ENCODE assay signal across 8 cellular contexts in genomic region chr19:13150919-13151604, GRCh38. TPM values are rescaled to one million over a fixed set of nuclear protein-coding genes. Genes with fewer than 3 reads are reported as not detected.
DNase-seq lines count a peak whose midpoint lies in the region; ATAC-seq and TF ChIP-seq lines count a peak whose summit lies in the region.

No MANE protein-coding gene starts in this region.

- no peak for DNase-seq in NT2/D1 (ENCODE audit: low read depth, low spot score)
- peak; percentile 35 to 48 (median 42) for DNase-seq in body of pancreas
- peak; percentile 68 for DNase-seq in left kidney (ENCODE audit: low read depth, low spot score)
- peak; percentile 21 for DNase-seq in stimulated activated naive B cell treated with anti-CD40 and anti-IgM and Interleukin-4, amounts not matched to agents 10 μg/mL and 1 μg/mL and 100 μg/mL, for 72 hours
- no peak for DNase-seq in NK-92 (lab: John Stamatoyannopoulos, UW; ENCODE audit: unreplicated experiment)
- DNase-seq in COLO829 (ENCODE audit: low spot score): no peak
- DNase-seq in AML-193 (lab: John Stamatoyannopoulos, UW): no peak

- intact Hi-C loops in body of pancreas (cut with DNase I): no loop called here

- 0% methylated on average over 27 to 33 of the region's 34 CpGs for WGBS in body of pancreas, 2 donors

- H3K4me1 Mint-ChIP-seq in stimulated activated naive B cell treated with anti-CD40 and anti-IgM and Interleukin-4, amounts not matched to agents 10 μg/mL and 1 μg/mL and 100 μg/mL, for 72 hours: peaks cover 33 to 63% of the 10 kb centered on the region in 2 donors

- peak overlapping the region; percentile 98 to 99 for H3K4me3 Mint-ChIP-seq in stimulated activated naive B cell treated with anti-CD40 and anti-IgM and Interleukin-4, amounts not matched to agents 10 μg/mL and 1 μg/mL and 100 μg/mL, for 72 hours

- H3K4me1 ChIP-seq in NT2/D1 (ENCODE audit: insufficient read depth, insufficient read length) (peaks cover 3% of the 10 kb centered on the region), body of pancreas (peaks cover 33% of the 10 kb centered on the region)

- H3K9me3 ChIP-seq in NT2/D1 (ENCODE audit: insufficient read depth, low read length): no peaks in the 10 kb centered on the region
- no peaks in the 10 kb centered on the region for H3K9me3 ChIP-seq in body of pancreas

- peak overlapping the region; percentile 89 for H3K4me3 ChIP-seq in GM08714 (ENCODE audit: low read length)
- peak overlapping the region; percentile 83 for H3K4me3 ChIP-seq in NT2/D1 (ENCODE audit: insufficient read length, low read depth)
- peak overlapping the region; percentile 43 to 68 for H3K4me3 ChIP-seq in body of pancreas

- H3K36me3 Mint-ChIP-seq in stimulated activated naive B cell treated with anti-CD40 and anti-IgM and Interleukin-4, amounts not matched to agents 10 μg/mL and 1 μg/mL and 100 μg/mL, for 72 hours: peaks cover 36 to 40% of the 10 kb centered on the region in 2 donors

- H3K9me3 Mint-ChIP-seq in stimulated activated naive B cell treated with anti-CD40 and anti-IgM and Interleukin-4, amounts not matched to agents 10 μg/mL and 1 μg/mL and 100 μg/mL, for 72 hours: no peaks in the 10 kb centered on the region

- no peak for ATAC-seq in body of pancreas
- ATAC-seq in stimulated activated naive B cell treated with anti-CD40 and anti-IgM and Interleukin-4, amounts not matched to agents 10 μg/mL and 1 μg/mL and 100 μg/mL, for 72 hours (replicated peaks): no peak

- peaks cover 0 to 4% of the 10 kb centered on the region in 2 donors for H3K27me3 Mint-ChIP-seq in stimulated activated naive B cell treated with anti-CD40 and anti-IgM and Interleukin-4, amounts not matched to agents 10 μg/mL and 1 μg/mL and 100 μg/mL, for 72 hours

- TF ChIP-seq POLR2A in body of pancreas (IDR thresholded peaks at IDR 0.05): no peak

- H3K27ac Mint-ChIP-seq in stimulated activated naive B cell treated with anti-CD40 and anti-IgM and Interleukin-4, amounts not matched to agents 10 μg/mL and 1 μg/mL and 100 μg/mL, for 72 hours: peak overlapping the region; percentile 99

- no peak for TF ChIP-seq CTCF in body of pancreas (IDR thresholded peaks at IDR 0.05)

- peak overlapping the region; percentile 98 to 100 (median 100) for H3K27ac ChIP-seq in body of pancreas

- peak overlapping the region; percentile 98 for H3K9ac ChIP-seq in NT2/D1 (ENCODE audit: insufficient read length, low read depth)

- H3K36me3 ChIP-seq in NT2/D1 (ENCODE audit: insufficient read depth, insufficient read length, low read length) (peaks cover 16% of the 10 kb centered on the region), body of pancreas (replicated peaks in 1 of 2; ENCODE audit: insufficient read depth in 1 of 2, low read depth in 2 of 2) (no peaks in the 10 kb centered on the region)

- H3K27me3 ChIP-seq in NT2/D1 (ENCODE audit: insufficient read depth, insufficient read length) (no peaks in the 10 kb centered on the region), body of pancreas (no peaks in the 10 kb centered on the region)

RNA-seq across cellular contexts. Expression of gene IER2, which starts 0.9 kb away (rescaled TPM):
- 100 to 1,000 TPM; 162 to 857 TPM for total RNA-seq in body of pancreas

RNA-seq across cellular contexts. Expression of gene STX10, which starts 0.9 kb away (rescaled TPM):
- 10 to 100 TPM; 54.2 to 65.3 TPM for total RNA-seq in body of pancreas

RNA-seq across cellular contexts. Expression of gene NACC1, which starts 33.0 kb away (rescaled TPM):
- 10 to 100 TPM in 1 of 2 donors, 1 to 10 TPM in 1; 6.0 to 15.5 TPM for total RNA-seq in body of pancreas

RNA-seq across cellular contexts. Expression of gene TRMT1, which starts 34.5 kb away (rescaled TPM):
- total RNA-seq in body of pancreas: 10 to 100 TPM; 21.5 to 36.3 TPM

RNA-seq across cellular contexts. Expression of gene LYL1, which starts 48.4 kb away (rescaled TPM):
- 1 to 10 TPM; 3.4 to 6.9 TPM for total RNA-seq in body of pancreas

Comparison
In these comparisons a context has a peak if more than half of its experiments do, and no peak if none do; other contexts are left out.
1. DNase-seq: peak in body of pancreas (4 of 4), left kidney (single experiment) and stimulated activated naive B cell treated with anti-CD40 and anti-IgM and Interleukin-4, amounts not matched to agents 10 μg/mL and 1 μg/mL and 100 μg/mL, for 72 hours (single experiment); none in NT2/D1 (single experiment), NK-92 (single experiment), COLO829 (single experiment) and AML-193 (0 of 2).
2. Peak in every context shown above with its lines, with median percentiles within 50 percentile points of each other: H3K4me3 ChIP-seq.